ENCODE assay signal across 1 cellular context in genomic region chr22:24584871-24585411, GRCh38.
TF ChIP-seq lines count a peak whose summit lies in the region.

No MANE protein-coding gene starts in this region.

TF ChIP-seq in H1, 55 proteins besides CTCF, POLR2A, EP300 and RAD21:
- TF ChIP-seq POU5F1 (IDR thresholded peaks at IDR 0.05; ENCODE audit: low read depth, low read length) (no peak), CEBPB (IDR thresholded peaks at IDR 0.05; ENCODE audit: low read depth, low read length) (no peak), MAX (IDR thresholded peaks at IDR 0.05) (no peak), TAF7 (optimal IDR thresholded peaks at IDR 0.05; ENCODE audit: borderline replicate concordance, low read depth, low read length) (no peak), ZNF274 (IDR thresholded peaks at IDR 0.05; ENCODE audit: borderline replicate concordance, extremely low read depth, low read length) (no peak), HDAC2 (IDR thresholded peaks at IDR 0.05; ENCODE audit: borderline replicate concordance in 1 of 2, low read depth in 2 of 2, low read length in 2 of 2) (no peak), SUZ12 (IDR thresholded peaks at IDR 0.05; ENCODE audit: low read length) (no peak), TCF12 (IDR thresholded peaks at IDR 0.05; ENCODE audit: low read depth, low read length) (no peak), FOSL1 (IDR thresholded peaks at IDR 0.05; ENCODE audit: insufficient read depth, low read depth, low read length) (no peak), POLR2AphosphoS5 (IDR thresholded peaks at IDR 0.05; ENCODE audit: low read depth, low read length) (no peak), CHD2 (IDR thresholded peaks at IDR 0.05; ENCODE audit: low read length) (no peak), BCL11A (IDR thresholded peaks at IDR 0.05; ENCODE audit: low read depth in 2 of 2, low read length in 2 of 2) (no peak)
TF ChIP-seq in H1: peak in this region for 0.
